In the genomic region with DNA sequence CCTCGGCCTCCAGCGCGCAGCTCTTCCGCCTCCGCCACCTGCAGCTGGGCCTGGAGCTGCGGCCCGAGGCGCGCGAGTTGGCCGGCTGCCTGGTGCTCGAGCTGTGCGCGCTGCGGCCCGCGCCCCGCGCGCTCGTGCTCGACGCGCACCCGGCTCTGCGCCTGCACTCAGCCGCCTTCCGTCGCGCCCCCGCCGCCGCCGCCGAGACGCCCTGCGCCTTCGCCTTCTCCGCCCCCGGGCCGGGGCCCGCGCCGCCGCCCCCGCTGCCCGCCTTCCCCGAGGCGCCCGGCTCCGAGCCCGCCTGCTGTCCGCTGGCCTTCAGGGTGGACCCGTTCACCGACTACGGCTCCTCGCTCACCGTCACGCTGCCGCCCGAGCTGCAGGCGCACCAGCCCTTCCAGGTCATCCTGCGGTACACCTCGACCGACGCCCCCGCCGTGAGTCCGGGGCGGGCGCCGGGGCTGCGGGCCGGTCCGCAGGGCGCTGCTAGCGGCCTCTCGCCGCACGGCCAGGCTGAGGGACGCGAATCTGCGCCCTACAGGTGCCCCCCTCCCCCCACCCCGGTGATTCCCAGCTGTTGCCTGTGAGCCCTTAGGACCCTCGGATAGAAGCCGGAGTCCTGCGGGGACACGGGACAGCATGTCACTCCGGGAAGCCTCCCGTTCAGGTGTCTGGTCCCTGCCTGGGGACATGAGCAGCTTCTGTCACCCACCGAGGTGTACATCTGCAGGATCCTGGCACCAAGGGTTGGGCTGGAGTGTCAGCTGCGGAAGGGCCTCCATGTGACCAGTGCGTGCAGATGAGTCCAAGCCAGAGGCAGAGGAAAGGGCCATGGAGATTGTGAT, we compare ENCODE assay signal across 8 cellular contexts. TPM values are rescaled to one million over a fixed set of nuclear protein-coding genes. Genes with fewer than 3 reads are reported as not detected.
DNase-seq lines count a peak whose midpoint lies in the region; ATAC-seq, FAIRE-seq and TF ChIP-seq lines count a peak whose summit lies in the region.

No MANE protein-coding gene starts in this region.

- 0 to 2% (median 1%) methylated on average over 1 to 93 of the region's 93 CpGs for WGBS in adrenal gland, 4 donors
- 1% methylated on average over 71 to 93 of the region's 93 CpGs for WGBS in pancreas, 2 donors

- no peak for FAIRE-seq in pancreas (lab: Jason Lieb, UNC)

- H3K27me3 ChIP-seq in Peyer's patch (no peaks in the 10 kb centered on the region), adrenal gland (no peaks in the 10 kb centered on the region), left ventricle myocardium inferior (ENCODE audit: low read depth) (no peaks in the 10 kb centered on the region), pancreas (no peaks in the 10 kb centered on the region)

- CTCF ChIA-PET in AG04449 (lab: Yijun Ruan, JAX) = interaction anchor here (1.0 to 2.1 kb wide), 4 partner anchors 8 to 18 kb away, joined by 5 to 15 read pairs (median 6); partner anchors contain the start of genes CAPN10 and DUSP28

- DNase-seq in AG04449 (ENCODE audit: low read depth, low spot score) (no peak), Peyer's patch (peak; percentile 59 to 81 (median 79)), adrenal gland (peak; percentile 57 to 80 (median 67)), left ventricle myocardium inferior (peak; percentile 78), pancreas (peak; percentile 68 to 89 (median 81)), NCI-H187 (lab: John Stamatoyannopoulos, UW) (no peak)

- POLR2A ChIA-PET in AG04449 (lab: Yijun Ruan, JAX) = interaction anchor here (1.7 kb wide), 1 partner anchor 17 kb away, joined by 10 read pairs; the partner anchor contains the start of gene CAPN10

- H3K4me1 ChIP-seq in Peyer's patch (peaks cover 0 to 55% (median 49%) of the 10 kb centered on the region in 4 donors), adrenal gland (replicated peaks in 1 of 2) (peaks cover 33 to 48% of the 10 kb centered on the region in 2 donors), left ventricle myocardium inferior (peaks cover 56% of the 10 kb centered on the region), pancreas (peaks cover 15 to 35% (median 31%) of the 10 kb centered on the region in 3 donors)

- ATAC-seq in HG03175 (IDR thresholded peaks at IDR 0.05; ENCODE audit: unreplicated experiment) (peak; percentile 21), pancreas (peak; percentile 5 to 59 (median 36))

- intact Hi-C loops in adrenal gland (cut with DNase I) = no loop called here
- intact Hi-C loops in left ventricle myocardium inferior (cut with micrococcal nuclease) = no loop called here
- intact Hi-C loops in pancreas (cut with DNase I) = no loop called here

- H3K36me3 ChIP-seq in Peyer's patch (peaks cover 0 to 20% (median 0%) of the 10 kb centered on the region in 3 donors), adrenal gland (replicated peaks in 1 of 2) (no peaks in the 10 kb centered on the region), left ventricle myocardium inferior (peaks cover 12% of the 10 kb centered on the region), pancreas (no peaks in the 10 kb centered on the region)

- H3K27ac ChIP-seq in Peyer's patch (peak overlapping the region; percentile 66 to 99 (median 82)), adrenal gland (peak overlapping the region in 4 of 5 donors; percentile 25 to 97 (median 75)), left ventricle myocardium inferior (replicated peaks) (peak overlapping the region; percentile 96), pancreas (peak overlapping the region; percentile 48 to 65 (median 58))

- TF ChIP-seq CTCF in AG04449 (IDR thresholded peaks at IDR 0.05; ENCODE audit: insufficient read depth, low read length, missing control alignments) (no peak), Peyer's patch (IDR thresholded peaks at IDR 0.05) (no peak), adrenal gland (IDR thresholded peaks at IDR 0.05) (peak in 1 of 6 experiments; percentile 19), left ventricle myocardium inferior (IDR thresholded peaks at IDR 0.05; ENCODE audit: borderline replicate concordance) (no peak), pancreas (IDR thresholded peaks at IDR 0.05) (no peak)

- TF ChIP-seq POLR2A in GM15510 (IDR thresholded peaks at IDR 0.05; ENCODE audit: borderline replicate concordance, extremely low read depth, insufficient read length) = peak; percentile 48
- peak in 1 of 2 donors; percentile 52 for TF ChIP-seq POLR2A in Peyer's patch (IDR thresholded peaks at IDR 0.05)
- peak; percentile 31 to 37 for TF ChIP-seq POLR2A in adrenal gland (IDR thresholded peaks at IDR 0.05)

- no peaks in the 10 kb centered on the region for H3K9me3 ChIP-seq in Peyer's patch
- no peaks in the 10 kb centered on the region for H3K9me3 ChIP-seq in adrenal gland (replicated peaks in 1 of 3)
- no peaks in the 10 kb centered on the region for H3K9me3 ChIP-seq in left ventricle myocardium inferior (replicated peaks)
- no peaks in the 10 kb centered on the region for H3K9me3 ChIP-seq in pancreas

- H3K4me3 ChIP-seq in AG04449 (ENCODE audit: low read depth, low read length) = peak overlapping the region; percentile 74
- peak overlapping the region; percentile 75 to 98 (median 92) for H3K4me3 ChIP-seq in Peyer's patch
- peak overlapping the region in 3 of 4 donors; percentile 30 to 80 (median 63) for H3K4me3 ChIP-seq in adrenal gland
- peak overlapping the region; percentile 92 for H3K4me3 ChIP-seq in left ventricle myocardium inferior
- peak overlapping the region; percentile 67 to 91 (median 82) for H3K4me3 ChIP-seq in pancreas

RNA-seq across cellular contexts. Expression of gene RNPEPL1, which starts 0.6 kb away (rescaled TPM):
- total RNA-seq in Peyer's patch (100 to 1,000 TPM in 3 of 4 donors, 10 to 100 TPM in 1; 85.0 to 175 (median 154) TPM), adrenal gland (10 to 100 TPM; 37.0 to 93.3 (median 59.5) TPM), left ventricle myocardium inferior (80.1 TPM), pancreas (10 to 100 TPM; 37.1 to 48.5 (median 39.6) TPM)
- polyA plus RNA-seq in adrenal gland (100 to 1,000 TPM in 2 of 3 donors, 1 to 10 TPM in 1; 5.1 to 259 (median 110) TPM), pancreas (100 to 1,000 TPM in 1 of 2 donors, 10 to 100 TPM in 1; 80.3 to 195 TPM)

RNA-seq across cellular contexts. Expression of gene DUSP28, which starts 8.7 kb away (rescaled TPM):
- total RNA-seq in Peyer's patch (10 to 100 TPM in 1 of 4 donors, 1 to 10 TPM in 3; 4.2 to 10.1 (median 7.1) TPM), adrenal gland (10 to 100 TPM in 3 of 8 donors, 1 to 10 TPM in 5; 4.9 to 22.2 (median 8.3) TPM), left ventricle myocardium inferior (19.3 TPM), pancreas (1 to 10 TPM; 1.6 to 3.5 (median 2.4) TPM)
- polyA plus RNA-seq in adrenal gland (10 to 100 TPM in 1 of 3 donors, 1 to 10 TPM in 2; 7.2 to 14.5 (median 8.8) TPM), pancreas (1 to 10 TPM; 2.6 to 5.0 TPM)

RNA-seq across cellular contexts. Expression of gene ANKMY1, which starts 11.1 kb away (rescaled TPM):
- 10 to 100 TPM; 27.8 to 89.1 (median 40.1) TPM for total RNA-seq in Peyer's patch
- total RNA-seq in adrenal gland = 10 to 100 TPM in 5 of 8 donors, 1 to 10 TPM in 3; 7.2 to 20.3 (median 13.0) TPM
- polyA plus RNA-seq in adrenal gland = 10 to 100 TPM in 2 of 3 donors, 1 to 10 TPM in 1; 8.1 to 31.7 (median 10.0) TPM
- 4.0 TPM for total RNA-seq in left ventricle myocardium inferior
- total RNA-seq in pancreas = 10 to 100 TPM in 4 of 6 donors, 1 to 10 TPM in 2; 6.9 to 11.8 (median 10.3) TPM
- polyA plus RNA-seq in pancreas = 10 to 100 TPM; 11.3 to 20.1 TPM

RNA-seq across cellular contexts. Expression of gene CAPN10, which starts 17.6 kb away (rescaled TPM):
- total RNA-seq in Peyer's patch (10 to 100 TPM; 48.3 to 96.4 (median 78.9) TPM), adrenal gland (10 to 100 TPM; 17.3 to 41.8 (median 24.6) TPM), left ventricle myocardium inferior (31.2 TPM), pancreas (10 to 100 TPM in 3 of 6 donors, 1 to 10 TPM in 3; 8.6 to 19.0 (median 10.9) TPM)
- polyA plus RNA-seq in adrenal gland (100 to 1,000 TPM in 2 of 3 donors, 1 to 10 TPM in 1; 4.7 to 158 (median 102) TPM), pancreas (10 to 100 TPM; 47.0 to 49.3 TPM)

RNA-seq across cellular contexts. Expression of gene GPR35, which starts 56.4 kb away (rescaled TPM):
- 100 to 1,000 TPM in 3 of 4 donors, 10 to 100 TPM in 1; 61.1 to 341 (median 261) TPM for total RNA-seq in Peyer's patch
- 1 to 10 TPM in 3 of 8 donors, under 1 TPM in 4, not detected in 1; 0.32 to 1.3 (median 0.96) TPM for total RNA-seq in adrenal gland
- 1 to 10 TPM in 2 of 3 donors, under 1 TPM in 1; 0.07 to 5.7 (median 3.5) TPM for polyA plus RNA-seq in adrenal gland
- total RNA-seq in left ventricle myocardium inferior = 1.3 TPM
- total RNA-seq in pancreas = 1 to 10 TPM in 2 of 6 donors, under 1 TPM in 4; 0.35 to 1.4 (median 0.84) TPM
- polyA plus RNA-seq in pancreas = 1 to 10 TPM; 4.1 to 4.6 TPM

Comparison
In these comparisons a context has a peak if more than half of its experiments do, and no peak if none do; other contexts are left out.
1. DNase-seq: peak in Peyer's patch (3 of 3), adrenal gland (7 of 7), left ventricle myocardium inferior (single experiment) and pancreas (6 of 6); none in AG04449 (single experiment) and NCI-H187 (0 of 2).
2. Peak in every context shown above with its lines, with median percentiles within 50 percentile points of each other: H3K4me3 ChIP-seq and H3K27ac ChIP-seq.